ENCODE assay signal across 13 cellular contexts in the genomic region with DNA sequence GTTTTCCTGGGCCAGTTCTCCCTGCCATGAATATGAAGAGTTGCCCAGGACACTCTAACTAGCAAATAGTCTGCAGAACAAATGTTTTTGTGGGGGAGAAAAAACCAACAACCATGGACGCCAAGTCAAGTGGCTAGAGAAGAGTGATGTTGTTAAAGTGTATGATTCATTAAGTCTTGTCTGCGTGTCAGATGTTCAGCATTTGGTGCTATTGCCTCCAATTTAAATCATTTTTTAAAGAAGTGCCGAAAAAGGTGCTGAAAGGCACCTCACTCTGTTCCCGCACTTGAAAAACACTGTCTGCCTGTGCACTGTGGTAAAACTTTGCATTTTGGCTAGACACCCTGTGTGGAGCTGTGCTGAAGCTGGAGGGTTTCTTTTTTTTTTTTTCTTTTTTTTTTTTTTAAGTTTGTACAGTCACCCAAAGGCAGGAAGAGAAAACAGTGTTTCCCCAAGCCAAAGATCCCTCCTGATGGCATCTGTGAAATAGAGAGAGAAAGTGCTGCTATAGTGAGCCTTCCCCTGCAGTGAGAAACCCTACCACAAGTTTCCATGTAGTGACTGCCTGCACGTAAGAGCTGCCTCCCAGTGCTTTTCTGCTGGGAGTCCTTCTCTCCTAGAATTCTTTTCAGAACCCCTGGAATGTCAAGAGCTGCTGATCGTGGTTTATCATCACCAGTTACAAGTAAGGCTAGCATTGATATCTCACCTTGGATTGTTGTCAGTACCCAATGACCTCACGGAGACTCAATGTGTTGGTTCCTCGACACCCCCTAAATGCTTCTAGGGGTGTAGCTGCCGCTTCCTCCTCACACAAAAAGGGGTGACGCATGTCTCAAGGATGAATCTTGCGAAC.
A peak's percentile ranks its signal among the peaks of the same experiment; 100 is the strongest.
DNase-seq lines count a peak whose midpoint lies in the region; ATAC-seq, FAIRE-seq and TF ChIP-seq lines count a peak whose summit lies in the region.
"Had no signal": no experiment of that assay in that cellular context is flagged by ENCODE, and none has a peak within 500 bp of the region (broad histone marks: within the 10 kb centered on the region; RNA-seq: fewer than 3 reads in every experiment).

No MANE protein-coding gene starts in this region.

- no peaks in the 10 kb centered on the region for H3K9me3 ChIP-seq in A549
- H3K9me3 ChIP-seq: body of pancreas, left lung had no signal

- 65% methylated on average over 11 of the region's 11 CpGs for WGBS in A549 (ENCODE audit: missing lambda C conversion rate)

- POLR2A ChIA-PET in A549 (lab: Yijun Ruan, JAX): no interaction called here

- DNase-seq in A549 (ENCODE audit: low read depth in 1 of 2, low spot score in 1 of 2) (no peak), DMS79 (lab: John Stamatoyannopoulos, UW) (no peak), glomerular visceral epithelial cell (ENCODE audit: extremely low spot score) (no peak), mesenteric fat pad (ENCODE audit: low spot score) (no peak)
- DNase-seq: activated CD4-positive, alpha-beta T cell treated with anti-CD3 and anti-CD28 coated beads, Interleukin-2, amount 50 U/mL, for 48 hours; body of pancreas; left lung; NCI-H2171 had no signal

- no peak for TF ChIP-seq POLR2A in A549 (IDR thresholded peaks at IDR 0.05; ENCODE audit: low read length)

- peaks cover 27% of the 10 kb centered on the region for H3K4me1 ChIP-seq in A549
- H3K4me1 ChIP-seq: body of pancreas, left lung had no signal

- ATAC-seq in A549 (peak in 1 of 2 experiments; percentile 44; a peak in 2 of 6 replicates), GM18873 (IDR thresholded peaks at IDR 0.05; ENCODE audit: low FRiP score, unreplicated experiment) (peak; percentile 51), HG02610 (IDR thresholded peaks at IDR 0.05; ENCODE audit: unreplicated experiment) (peak; percentile 57), HG03521 (IDR thresholded peaks at IDR 0.05; ENCODE audit: unreplicated experiment) (peak; percentile 52), GM21526 (IDR thresholded peaks at IDR 0.05; ENCODE audit: low FRiP score, unreplicated experiment) (no peak)
- ATAC-seq: body of pancreas, left lung had no signal

- CTCF ChIA-PET in A549 (lab: Yijun Ruan, JAX): interaction anchor here (0.6 to 1.6 kb wide), 5 partner anchors 43 to 535 kb away, joined by 3 to 6 read pairs (median 3); no protein-coding TSS in a partner anchor

- TF ChIP-seq RAD21 in A549 (conservative IDR thresholded peaks at IDR 0.05 in 1 of 2, IDR thresholded peaks at IDR 0.05 in 1 of 2): no peak

- H3K27ac ChIP-seq in A549: peak overlapping the region in 1 of 2 experiments; percentile 35; a peak in 3 of 6 replicates
- H3K27ac ChIP-seq: body of pancreas, left lung, SK-N-MC had no signal

- FAIRE-seq in A549 (lab: Jason Lieb, UNC): no peak

- peak overlapping the region; percentile 25; the same call in 2 of the 3 replicates for H3K4me2 ChIP-seq in A549

- TF ChIP-seq EP300 in A549 (IDR thresholded peaks at IDR 0.05): no peak

- no peak overlapping the region for H3K4me3 ChIP-seq in A549
- H3K4me3 ChIP-seq: body of pancreas, left lung, SK-N-MC had no signal

- no peak for TF ChIP-seq CTCF in A549 (IDR thresholded peaks at IDR 0.05)

TF ChIP-seq in A549, 52 proteins besides CTCF, POLR2A, EP300 and RAD21:
- TF ChIP-seq ESRRA (IDR thresholded peaks at IDR 0.05; ENCODE audit: borderline replicate concordance, low read length): no peak
- TF ChIP-seq, protein P1, sequence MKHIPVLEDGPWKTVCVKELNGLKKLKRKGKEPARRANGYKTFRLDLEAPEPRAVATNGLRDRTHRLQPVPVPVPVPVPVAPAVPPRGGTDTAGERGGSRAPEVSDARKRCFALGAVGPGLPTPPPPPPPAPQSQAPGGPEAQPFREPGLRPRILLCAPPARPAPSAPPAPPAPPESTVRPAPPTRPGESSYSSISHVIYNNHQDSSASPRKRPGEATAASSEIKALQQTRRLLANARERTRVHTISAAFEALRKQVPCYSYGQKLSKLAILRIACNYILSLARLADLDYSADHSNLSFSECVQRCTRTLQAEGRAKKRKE (CRISPR knock-in tag; IDR thresholded peaks at IDR 0.05; ENCODE audit: low read depth): no peak
- TF ChIP-seq POLR2AphosphoS2 (conservative IDR thresholded peaks at IDR 0.05; ENCODE audit: low read length): no peak
- TF ChIP-seq CHD2 (IDR thresholded peaks at IDR 0.05; ENCODE audit: low read length, partially characterized antibody): no peak
- TF ChIP-seq CEBPB (IDR thresholded peaks at IDR 0.05): no peak
- TF ChIP-seq JUN (IDR thresholded peaks at IDR 0.05): no peak
